ENCODE assay signal across 20 cellular contexts in genomic region chr6:97819680-97820079, GRCh38.
DNase-seq lines count a peak whose midpoint lies in the region; ATAC-seq and TF ChIP-seq lines count a peak whose summit lies in the region.
"Had no signal": no experiment of that assay in that cellular context is flagged by ENCODE, and none has a peak within 500 bp of the region (broad histone marks: within the 10 kb centered on the region; RNA-seq: fewer than 3 reads in every experiment).

No MANE protein-coding gene starts in this region.

- intact Hi-C loops in left colon (cut with DNase I, micrococcal nuclease) = no loop called here

- H3K4me3 Mint-ChIP-seq in glutamatergic neuron (ENCODE audit: unreplicated experiment) (no peak overlapping the region), neural crest cell (no peak overlapping the region)
- H3K4me3 Mint-ChIP-seq: CD4-positive, alpha-beta memory T cell had no signal

- ATAC-seq in GM21390 (IDR thresholded peaks at IDR 0.05; ENCODE audit: unreplicated experiment) (no peak), left colon (no peak)
- ATAC-seq: A549, GM12878, Right ventricle myocardium inferior had no signal

- peak overlapping the region; percentile 3 for H3K27ac Mint-ChIP-seq in glutamatergic neuron (ENCODE audit: unreplicated experiment)
- peak overlapping the region; percentile 88 for H3K27ac Mint-ChIP-seq in neural crest cell (ENCODE audit: unreplicated experiment)
- H3K27ac Mint-ChIP-seq: CD4-positive, alpha-beta memory T cell had no signal

- no peaks in the 10 kb centered on the region for H3K9me3 Mint-ChIP-seq in glutamatergic neuron (ENCODE audit: unreplicated experiment)
- no peaks in the 10 kb centered on the region for H3K9me3 Mint-ChIP-seq in neural crest cell

- in situ Hi-C loops in G401 (cut with HindIII; ENCODE audit: low sequenced_read_pairs) = no loop called here

- H3K27me3 Mint-ChIP-seq in glutamatergic neuron (ENCODE audit: unreplicated experiment) = no peaks in the 10 kb centered on the region
- H3K27me3 Mint-ChIP-seq in neural crest cell (ENCODE audit: low read depth) = no peaks in the 10 kb centered on the region

- H3K4me1 Mint-ChIP-seq in glutamatergic neuron (ENCODE audit: low read depth, unreplicated experiment) (peaks cover 18% of the 10 kb centered on the region), neural crest cell (peaks cover 20% of the 10 kb centered on the region)
- H3K4me1 Mint-ChIP-seq: CD4-positive, alpha-beta memory T cell had no signal

- H3K36me3 Mint-ChIP-seq in glutamatergic neuron (ENCODE audit: unreplicated experiment) = no peaks in the 10 kb centered on the region
- H3K36me3 Mint-ChIP-seq in neural crest cell (ENCODE audit: low read depth) = no peaks in the 10 kb centered on the region
- H3K36me3 Mint-ChIP-seq: CD4-positive, alpha-beta memory T cell had no signal

- TF ChIP-seq CTCF in glutamatergic neuron (IDR thresholded peaks at IDR 0.05; ENCODE audit: partially characterized antibody, unreplicated experiment) (no peak), neural crest cell (conservative IDR thresholded peaks at IDR 0.05) (no peak), GM10266 (IDR thresholded peaks at IDR 0.05; ENCODE audit: control insufficient read depth, insufficient read depth, low read depth, missing control alignments) (no peak)

- DNase-seq in G401 (ENCODE audit: low spot score) (peak; percentile 20), anterior cingulate cortex (lab: John Stamatoyannopoulos, UW) (peak in 31 of 58 donors; percentile 0 to 76 (median 16)), glutamatergic neuron (no peak), neural crest cell (ENCODE audit: low read depth, low spot score) (no peak), GM10266 (ENCODE audit: extremely low spot score) (no peak), left colon (no peak)
- DNase-seq in stimulated activated CD4-positive, alpha-beta T cell treated with anti-CD3 and anti-CD28 coated beads, Interleukin-4, amount 100 ng/mL, for 1 hour = no peak
- DNase-seq: CD4-positive, alpha-beta memory T cell; DMS153; GF-D8; GOT3; MV-4-11; NCI-H187 treated with DMSO at 0.1 percent for 48 hours; NCI-H2171; NCI-H446 treated with DMSO at 0.1 percent for 48 hours; NK-92 treated with Interleukin-12 subunit alpha and Interleukin-12 subunit beta, amount 100 ng/mL, for 24 hours had no signal

Comparison
In these comparisons a context has a peak if more than half of its experiments do, and no peak if none do; other contexts are left out.
1. DNase-seq: peak in G401 (single experiment) and anterior cingulate cortex (31 of 58); none in glutamatergic neuron (single experiment), neural crest cell (single experiment), stimulated activated CD4-positive, alpha-beta T cell treated with anti-CD3 and anti-CD28 coated beads, Interleukin-4, amount 100 ng/mL, for 1 hour (single experiment), GM10266 (single experiment) and left colon (0 of 2).